ENCODE assay signal across 13 cellular contexts in genomic region chr19:39325778-39326680, GRCh38. TPM values are rescaled to one million over a fixed set of nuclear protein-coding genes. Genes with fewer than 3 reads are reported as not detected.
DNase-seq lines count a peak whose midpoint lies in the region; ATAC-seq and TF ChIP-seq lines count a peak whose summit lies in the region.
"Had no signal": no experiment of that assay in that cellular context is flagged by ENCODE, and none has a peak within 500 bp of the region (broad histone marks: within the 10 kb centered on the region; RNA-seq: fewer than 3 reads in every experiment).

No MANE protein-coding gene starts in this region.

- peaks cover 3% of the 10 kb centered on the region for H3K9me3 ChIP-seq in trophoblast cell (ENCODE audit: insufficient read depth, low read depth, low read length)
- H3K9me3 ChIP-seq: sigmoid colon, tibial nerve had no signal

- H3K18ac ChIP-seq in trophoblast cell (ENCODE audit: low read length), result no peak overlapping the region

- no peak overlapping the region for H4K8ac ChIP-seq in trophoblast cell (ENCODE audit: low read depth, low read length)

- in situ Hi-C loops in SK-MEL-5 (cut with HindIII; ENCODE audit: low pct_unique_long_range_greater_than_20kb, low sequenced_read_pairs), result no loop called here

- H3K23ac ChIP-seq in trophoblast cell (ENCODE audit: low read length), result no peak overlapping the region

- no peak overlapping the region for H2AFZ ChIP-seq in trophoblast cell (ENCODE audit: insufficient read depth, low read length, poor library complexity)

- DNase-seq in NCI-H748 (lab: John Stamatoyannopoulos, UW; ENCODE audit: unreplicated experiment) (peak; percentile 44), NCI-H748 treated with DMSO at 0.1 percent for 48 hours (lab: John Stamatoyannopoulos, UW) (no peak), EL (peak; percentile 17), SK-MEL-5 (ENCODE audit: low read depth, low spot score) (peak; percentile 37), fibroblast of mammary gland (ENCODE audit: low read depth) (peak; percentile 41), trophoblast cell (no peak), COLO668 (lab: John Stamatoyannopoulos, UW; ENCODE audit: unreplicated experiment) (no peak)
- DNase-seq: NCI-H2029 treated with DMSO at 0.1 percent for 48 hours, sigmoid colon had no signal

- no CpG with 5 or more reads among the region's 16 CpGs for WGBS in trophoblast cell (ENCODE audit: extremely low coverage, insufficient coverage, insufficient read length)

- peaks cover 10% of the 10 kb centered on the region for H3K27me3 ChIP-seq in trophoblast cell (ENCODE audit: insufficient read depth, low read length)
- H3K27me3 ChIP-seq: cardiac muscle cell, sigmoid colon had no signal

- H2BK12ac ChIP-seq in trophoblast cell (ENCODE audit: low read length), result no peak overlapping the region

- no peak overlapping the region for H2BK5ac ChIP-seq in trophoblast cell (ENCODE audit: low read depth, low read length, poor library complexity)

- H3K4me2 ChIP-seq in trophoblast cell (ENCODE audit: low read length), result no peak overlapping the region

- H3K4ac ChIP-seq in trophoblast cell (ENCODE audit: low read depth, low read length), result no peak overlapping the region

- no peak overlapping the region for H3K9ac ChIP-seq in trophoblast cell (ENCODE audit: low read length)

- no peak for TF ChIP-seq CTCF in fibroblast of mammary gland (conservative IDR thresholded peaks at IDR 0.05; ENCODE audit: control insufficient read depth, insufficient read depth, low read depth, low read length)

- no peaks in the 10 kb centered on the region for H3K79me2 ChIP-seq in trophoblast cell (ENCODE audit: control insufficient read depth, insufficient read depth, low read length, poor library complexity)

- H3K4me3 ChIP-seq in fibroblast of mammary gland (ENCODE audit: control insufficient read depth, low read depth, low read length) (no peak overlapping the region), trophoblast cell (ENCODE audit: low read depth, low read length) (no peak overlapping the region)
- H3K4me3 ChIP-seq: cardiac muscle cell, sigmoid colon, tibial nerve had no signal

- no peak overlapping the region for H3K27ac ChIP-seq in trophoblast cell (ENCODE audit: low read depth, low read length)
- H3K27ac ChIP-seq: cardiac muscle cell, sigmoid colon, tibial nerve had no signal

- H3K14ac ChIP-seq in trophoblast cell (ENCODE audit: low read length), result no peak overlapping the region

- ATAC-seq in GM21381 (IDR thresholded peaks at IDR 0.05; ENCODE audit: unreplicated experiment), result no peak

- no peak overlapping the region for H2BK120ac ChIP-seq in trophoblast cell (ENCODE audit: insufficient read depth, low read length, poor library complexity)

- no peaks in the 10 kb centered on the region for H3K36me3 ChIP-seq in trophoblast cell (ENCODE audit: control insufficient read depth in 1 of 2, insufficient read depth in 2 of 2, low read length in 2 of 2)
- H3K36me3 ChIP-seq: cardiac muscle cell, sigmoid colon, tibial nerve had no signal

- no peak overlapping the region for H4K91ac ChIP-seq in trophoblast cell (ENCODE audit: low read depth, low read length)

- no peak overlapping the region for H2AK5ac ChIP-seq in trophoblast cell (ENCODE audit: low read length)

- H3K79me1 ChIP-seq in trophoblast cell (ENCODE audit: low read length), result no peaks in the 10 kb centered on the region

- H4K12ac ChIP-seq in trophoblast cell (ENCODE audit: low read depth, low read length), result no peak overlapping the region

- H3K4me1 ChIP-seq in trophoblast cell (ENCODE audit: control insufficient read depth in 1 of 2, insufficient read depth in 2 of 2, low read length in 2 of 2), result no peaks in the 10 kb centered on the region
- H3K4me1 ChIP-seq: sigmoid colon had no signal

RNA-seq across cellular contexts. Expression of gene LRFN1, which starts 5.4 kb away (rescaled TPM):
- total RNA-seq in SK-MEL-5 (2014; rRNA removed; shearing (Covaris generic)), result 1.6 TPM in 2 replicates
- polyA plus RNA-seq in SK-MEL-5 (2015; cell fraction: cytosol; rRNA removed), result 15.0 and 15.5 TPM in 2 replicates
- polyA plus RNA-seq in SK-MEL-5 (2015; cell fraction: nucleus; rRNA removed), result 2.2 and 4.4 TPM in 2 replicates
- 2.1 and 2.7 TPM in 2 replicates for polyA plus RNA-seq in trophoblast cell (2013)

RNA-seq across cellular contexts. Expression of gene GMFG, which starts 9.8 kb away (rescaled TPM):
- total RNA-seq in SK-MEL-5 (2014; rRNA removed; shearing (Covaris generic)), result 0.58 and 0.88 TPM in 2 replicates
- polyA plus RNA-seq in SK-MEL-5 (2015; cell fraction: cytosol; rRNA removed), result 0.34 and 0.69 TPM in 2 replicates
- polyA plus RNA-seq in SK-MEL-5 (2015; cell fraction: nucleus; rRNA removed), result 6.3 TPM in 1 of 2 replicates, not detected in the other
- polyA plus RNA-seq in trophoblast cell (2013), result 0.55 and 0.79 TPM in 2 replicates
- total RNA-seq: cardiac muscle cell had no signal

RNA-seq across cellular contexts. Expression of gene SAMD4B, which starts 16.2 kb away (rescaled TPM):
- total RNA-seq in SK-MEL-5 (2014; rRNA removed; shearing (Covaris generic)), result 69.9 and 78.5 TPM in 2 replicates
- polyA plus RNA-seq in SK-MEL-5 (2015; cell fraction: cytosol; rRNA removed), result 183 and 192 TPM in 2 replicates
- polyA plus RNA-seq in SK-MEL-5 (2015; cell fraction: nucleus; rRNA removed), result 76.9 and 88.4 TPM in 2 replicates
- polyA plus RNA-seq in trophoblast cell (2013), result 161 and 162 TPM in 2 replicates

RNA-seq across cellular contexts. Expression of gene IFNL1, which starts 29.8 kb away (rescaled TPM):
- total RNA-seq in SK-MEL-5 (2014; rRNA removed; shearing (Covaris generic)), result not detected in 2 replicates
- polyA plus RNA-seq in SK-MEL-5 (2015; cell fraction: cytosol; rRNA removed), result not detected in 2 replicates
- not detected in 2 replicates for polyA plus RNA-seq in SK-MEL-5 (2015; cell fraction: nucleus; rRNA removed)
- polyA plus RNA-seq in trophoblast cell (2013), result 0.12 and 0.18 TPM in 2 replicates
- total RNA-seq: cardiac muscle cell, sigmoid colon, tibial nerve had no signal
- polyA plus RNA-seq: AG04450, cardiac muscle cell had no signal

RNA-seq across cellular contexts. Expression of gene IFNL2, which starts 57.8 kb away (rescaled TPM):
- not detected in 2 replicates for total RNA-seq in SK-MEL-5 (2014; rRNA removed; shearing (Covaris generic))
- not detected in 2 replicates for polyA plus RNA-seq in SK-MEL-5 (2015; cell fraction: cytosol; rRNA removed)
- polyA plus RNA-seq in SK-MEL-5 (2015; cell fraction: nucleus; rRNA removed), result not detected in 2 replicates
- polyA plus RNA-seq in trophoblast cell (2013), result 0.07 TPM in 1 of 2 replicates, not detected in the other
- total RNA-seq: cardiac muscle cell, sigmoid colon, tibial nerve had no signal
- polyA plus RNA-seq: AG04450, cardiac muscle cell, sigmoid colon had no signal

Comparison
In these comparisons a context has a peak if more than half of its experiments do, and no peak if none do; other contexts are left out.
1. DNase-seq: peak in NCI-H748 (single experiment), EL (single experiment), SK-MEL-5 (single experiment) and fibroblast of mammary gland (single experiment); none in NCI-H748 treated with DMSO at 0.1 percent for 48 hours (single experiment), trophoblast cell (0 of 2) and COLO668 (single experiment).